ENCODE assay signal across 12 cellular contexts in genomic region chr12:87163122-87163521, GRCh38.
DNase-seq lines count a peak whose midpoint lies in the region; TF ChIP-seq lines count a peak whose summit lies in the region.
"Had no signal": no experiment of that assay in that cellular context is flagged by ENCODE, and none has a peak within 500 bp of the region (broad histone marks: within the 10 kb centered on the region; RNA-seq: fewer than 3 reads in every experiment).

No MANE protein-coding gene starts in this region.

- no peak for TF ChIP-seq CTCF in epithelial cell of esophagus (IDR thresholded peaks at IDR 0.05; ENCODE audit: insufficient read depth, low read depth, low read length, missing control alignments)

- no peak overlapping the region for H2BK12ac ChIP-seq in neuronal stem cell (ENCODE audit: low read length)

- no peak overlapping the region for H3K14ac ChIP-seq in neuronal stem cell (ENCODE audit: low read length)

- H4K91ac ChIP-seq in neuronal stem cell (ENCODE audit: low read depth, low read length, poor library complexity), result no peak overlapping the region

- H3K36me3 ChIP-seq in neuronal stem cell (replicated peaks in 1 of 2; ENCODE audit: control insufficient read depth in 2 of 2, insufficient read depth in 2 of 2, low read length in 2 of 2), result no peaks in the 10 kb centered on the region

- H3K27me3 ChIP-seq in neuronal stem cell (ENCODE audit: control insufficient read depth in 3 of 3, insufficient read depth in 3 of 3, low read depth in 1 of 3, low read length in 3 of 3), result no peaks in the 10 kb centered on the region

- no peak overlapping the region for H3K4me2 ChIP-seq in neuronal stem cell (ENCODE audit: insufficient read depth, low read length, poor library complexity, severe bottlenecking)

- H2BK5ac ChIP-seq in neuronal stem cell (ENCODE audit: low read length), result no peak overlapping the region

- no peak overlapping the region for H2BK15ac ChIP-seq in neuronal stem cell (ENCODE audit: low read length)

- H3K4ac ChIP-seq in neuronal stem cell (ENCODE audit: low read length), result no peak overlapping the region

- no peaks in the 10 kb centered on the region for H3K79me1 ChIP-seq in neuronal stem cell (ENCODE audit: low read depth, low read length)

- H3K27ac ChIP-seq in neuronal stem cell (replicated peaks; ENCODE audit: low read length), result no peak overlapping the region
- H3K27ac ChIP-seq: HL-60 had no signal

- H3K9ac ChIP-seq in neuronal stem cell (ENCODE audit: low read depth, low read length, poor library complexity), result no peak overlapping the region

- H2AK5ac ChIP-seq in neuronal stem cell (ENCODE audit: low read depth, low read length), result no peak overlapping the region

- peak; percentile 6 for DNase-seq in HCEC 1CT
- peak; percentile 3 for DNase-seq in RKO (ENCODE audit: low spot score)
- peak; percentile 35 for DNase-seq in epithelial cell of esophagus (ENCODE audit: low read depth)
- DNase-seq in neuronal stem cell (ENCODE audit: low spot score), result no peak
- no peak for DNase-seq in H4 (ENCODE audit: low spot score)
- DNase-seq in COLO829 (ENCODE audit: low spot score), result no peak
- DNase-seq in A172 (ENCODE audit: low spot score), result no peak
- DNase-seq: Caco-2; CD8-positive, alpha-beta T cell; DND-41; GF-D8 had no signal

- peak overlapping the region; percentile 32 for H2AFZ ChIP-seq in neuronal stem cell (ENCODE audit: low read length)

- no peak overlapping the region for H3K4me3 ChIP-seq in epithelial cell of esophagus (ENCODE audit: low read length)
- H3K4me3 ChIP-seq in neuronal stem cell (ENCODE audit: low read length in 2 of 2), result no peak overlapping the region

- H3K4me1 ChIP-seq in neuronal stem cell (ENCODE audit: control insufficient read depth in 2 of 2, insufficient read depth in 1 of 2, low read depth in 1 of 2, low read length in 2 of 2), result no peaks in the 10 kb centered on the region
- H3K4me1 ChIP-seq: Caco-2 had no signal

- no peak overlapping the region for H4K8ac ChIP-seq in neuronal stem cell (ENCODE audit: low read depth, low read length)

- H2BK120ac ChIP-seq in neuronal stem cell (ENCODE audit: low read depth, low read length), result no peak overlapping the region

- WGBS in neuronal stem cell (ENCODE audit: extremely low coverage in 2 of 2, insufficient read length in 2 of 2, insufficient replicate concordance in 1 of 2), 2 donors, result no CpG with 5 or more reads among the region's 1 CpG

- H3K23ac ChIP-seq in neuronal stem cell (ENCODE audit: low read depth, low read length, poor library complexity), result no peak overlapping the region

- peaks cover 9 to 11% of the 10 kb centered on the region in 2 donors for H3K9me3 ChIP-seq in neuronal stem cell (replicated peaks in 1 of 2; ENCODE audit: control insufficient read depth in 2 of 2, insufficient read depth in 1 of 2, low read depth in 1 of 2, low read length in 2 of 2)

- no peak overlapping the region for H3K18ac ChIP-seq in neuronal stem cell (ENCODE audit: low read length)

Comparison
In these comparisons a context has a peak if more than half of its experiments do, and no peak if none do; other contexts are left out.
1. DNase-seq: peak in HCEC 1CT (single experiment), RKO (single experiment) and epithelial cell of esophagus (single experiment); none in neuronal stem cell (single experiment), H4 (single experiment), COLO829 (single experiment) and A172 (single experiment).